In genomic region chr7:131007439-131008330, GRCh38 we compare ENCODE assay signal across 1 cellular context.
TF ChIP-seq lines count a peak whose summit lies in the region.

No MANE protein-coding gene starts in this region.

TF ChIP-seq in K562, 482 proteins besides CTCF, POLR2A, EP300 and RAD21 (continued from another document):
- TF ChIP-seq, protein P1, sequence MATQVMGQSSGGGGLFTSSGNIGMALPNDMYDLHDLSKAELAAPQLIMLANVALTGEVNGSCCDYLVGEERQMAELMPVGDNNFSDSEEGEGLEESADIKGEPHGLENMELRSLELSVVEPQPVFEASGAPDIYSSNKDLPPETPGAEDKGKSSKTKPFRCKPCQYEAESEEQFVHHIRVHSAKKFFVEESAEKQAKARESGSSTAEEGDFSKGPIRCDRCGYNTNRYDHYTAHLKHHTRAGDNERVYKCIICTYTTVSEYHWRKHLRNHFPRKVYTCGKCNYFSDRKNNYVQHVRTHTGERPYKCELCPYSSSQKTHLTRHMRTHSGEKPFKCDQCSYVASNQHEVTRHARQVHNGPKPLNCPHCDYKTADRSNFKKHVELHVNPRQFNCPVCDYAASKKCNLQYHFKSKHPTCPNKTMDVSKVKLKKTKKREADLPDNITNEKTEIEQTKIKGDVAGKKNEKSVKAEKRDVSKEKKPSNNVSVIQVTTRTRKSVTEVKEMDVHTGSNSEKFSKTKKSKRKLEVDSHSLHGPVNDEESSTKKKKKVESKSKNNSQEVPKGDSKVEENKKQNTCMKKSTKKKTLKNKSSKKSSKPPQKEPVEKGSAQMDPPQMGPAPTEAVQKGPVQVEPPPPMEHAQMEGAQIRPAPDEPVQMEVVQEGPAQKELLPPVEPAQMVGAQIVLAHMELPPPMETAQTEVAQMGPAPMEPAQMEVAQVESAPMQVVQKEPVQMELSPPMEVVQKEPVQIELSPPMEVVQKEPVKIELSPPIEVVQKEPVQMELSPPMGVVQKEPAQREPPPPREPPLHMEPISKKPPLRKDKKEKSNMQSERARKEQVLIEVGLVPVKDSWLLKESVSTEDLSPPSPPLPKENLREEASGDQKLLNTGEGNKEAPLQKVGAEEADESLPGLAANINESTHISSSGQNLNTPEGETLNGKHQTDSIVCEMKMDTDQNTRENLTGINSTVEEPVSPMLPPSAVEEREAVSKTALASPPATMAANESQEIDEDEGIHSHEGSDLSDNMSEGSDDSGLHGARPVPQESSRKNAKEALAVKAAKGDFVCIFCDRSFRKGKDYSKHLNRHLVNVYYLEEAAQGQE (CRISPR knock-in tag; IDR thresholded peaks at IDR 0.05; ENCODE audit: low read depth), result no peak
- no peak for TF ChIP-seq KLF1 (tag; IDR thresholded peaks at IDR 0.05)
- TF ChIP-seq NFATC3 (IDR thresholded peaks at IDR 0.05), result 0 out of 2 replicates have a peak, but pooled peaks have one; percentile 60
- no peak for TF ChIP-seq SMAD2 (IDR thresholded peaks at IDR 0.05; ENCODE audit: low read depth, low read length)
- peak in 1 of 2 experiments; percentile 22; a peak in 1 of 4 replicates for TF ChIP-seq FOXK2 (conservative IDR thresholded peaks at IDR 0.05 in 1 of 2, IDR thresholded peaks at IDR 0.05 in 1 of 2; ENCODE audit: low read depth in 2 of 2)
- peak in 1 of 3 experiments; percentile 61; a peak in 2 of 6 replicates for TF ChIP-seq ZBTB11 (CRISPR knock-in tag; IDR thresholded peaks at IDR 0.05)
- TF ChIP-seq ZNF24 (IDR thresholded peaks at IDR 0.05), result 0 out of 2 replicates have a peak, but pooled peaks have one; percentile 21
